13 cellular contexts compared by ENCODE assay signal in the genomic region with DNA sequence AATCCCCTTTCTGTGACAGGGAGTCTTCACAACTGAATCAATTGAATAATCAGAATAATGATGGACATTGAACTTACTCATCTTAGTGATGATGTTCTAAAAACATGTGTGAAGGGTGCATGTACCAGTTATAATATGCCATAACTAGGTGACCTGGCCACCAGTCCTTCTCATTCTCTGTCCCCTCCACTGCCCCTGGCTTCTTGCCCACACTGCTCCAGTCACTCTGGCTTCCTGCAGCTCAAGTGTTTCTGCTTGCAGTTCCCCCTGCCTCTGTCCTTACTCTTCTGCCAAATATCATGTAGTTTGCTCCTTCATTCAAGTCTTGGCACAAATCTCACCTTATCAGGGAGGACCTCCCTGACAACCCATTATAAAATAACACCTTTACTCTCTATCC.
"Had no signal": no experiment of that assay in that cellular context is flagged by ENCODE, and none has a peak within 500 bp of the region (broad histone marks: within the 10 kb centered on the region; RNA-seq: fewer than 3 reads in every experiment).

No MANE protein-coding gene starts in this region.

- ATAC-seq: activated CD8-positive, alpha-beta memory T cell treated with anti-CD3 and anti-CD28 coated beads, Interleukin-2, amount 10 ng/mL, durations not matched to agents 7 days and 5 days; gastrocnemius medialis; left colon; psoas muscle; sciatic nerve had no signal

- DNase-seq: activated CD4-positive, alpha-beta memory T cell treated with anti-CD3 and anti-CD28 coated beads for 36 hours; activated CD4-positive, alpha-beta T cell treated with anti-CD3 and anti-CD28 coated beads for 1 hour; activated CD8-positive, alpha-beta memory T cell treated with anti-CD3 and anti-CD28 coated beads, Interleukin-2, amount 10 ng/mL, durations not matched to agents 7 days and 5 days; activated naive CD4-positive, alpha-beta T cell treated with anti-CD3 and anti-CD28 coated beads, Interleukin-2, amount 10 ng/mL, durations not matched to agents 7 days and 5 days; activated T-cell treated with anti-CD3 and anti-CD28 coated beads, Interleukin-2, amount 50 U/mL, for 1 hour; dorsolateral prefrontal cortex; endodermal cell; erythroblast; gastrocnemius medialis; left colon; psoas muscle; T1000 had no signal
